18 cellular contexts compared by ENCODE assay signal in the genomic region with DNA sequence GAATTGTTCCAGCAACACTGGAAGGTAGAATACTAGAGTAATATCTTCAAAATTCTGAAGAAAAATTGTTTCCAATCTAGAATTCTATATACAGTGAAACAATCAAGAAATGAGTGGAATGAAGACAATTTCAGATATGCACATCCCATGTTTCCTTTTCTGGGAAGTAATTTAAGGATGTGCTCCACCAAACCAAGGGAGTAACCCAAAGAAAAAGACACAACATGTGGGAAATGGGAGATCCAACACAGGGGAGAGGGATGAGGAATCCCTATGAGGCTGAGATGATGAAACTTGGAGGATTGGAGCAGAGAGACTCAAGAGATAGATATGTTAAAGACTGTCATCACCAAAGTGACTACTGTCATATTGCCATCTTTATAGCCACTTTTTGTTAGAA. TPM values are rescaled to one million over a fixed set of nuclear protein-coding genes. Genes with fewer than 3 reads are reported as not detected.
A peak's percentile ranks its signal among the peaks of the same experiment; 100 is the strongest.
DNase-seq lines count a peak whose midpoint lies in the region; ATAC-seq, FAIRE-seq and TF ChIP-seq lines count a peak whose summit lies in the region.
"Had no signal": no experiment of that assay in that cellular context is flagged by ENCODE, and none has a peak within 500 bp of the region (broad histone marks: within the 10 kb centered on the region; RNA-seq: fewer than 3 reads in every experiment).

No MANE protein-coding gene starts in this region.

- H2AFZ ChIP-seq in K562 (ENCODE audit: low read depth, low read length) (peak overlapping the region; percentile 78; the same call in 1 of the 2 replicates), hepatocyte (no peak overlapping the region)

- no peak for TF ChIP-seq EP300 in K562 (IDR thresholded peaks at IDR 0.05; ENCODE audit: low read length)

- CTCF ChIA-PET in K562 (lab: Yijun Ruan, JAX; ENCODE audit: low intra/inter-chr PET ratio) = no interaction called here

- H3K4me1 ChIP-seq in K562 (replicated peaks in 1 of 2; ENCODE audit: control insufficient read depth in 2 of 2, insufficient read depth in 2 of 2, low read length in 2 of 2) = peaks cover 15 to 28% of the 10 kb centered on the region in 2 experiments
- H3K4me1 ChIP-seq in hepatocyte (ENCODE audit: insufficient read depth) = peaks cover 9% of the 10 kb centered on the region

- intact Hi-C loops in K562 (cut with micrococcal nuclease) = no loop called here

- H4K20me1 ChIP-seq in K562 (replicated peaks; ENCODE audit: control insufficient read depth, insufficient read depth, low read length) (no peaks in the 10 kb centered on the region), hepatocyte (ENCODE audit: insufficient read depth, poor library complexity, severe bottlenecking) (no peaks in the 10 kb centered on the region)
- H4K20me1 ChIP-seq: BLaER1 treated with 17β-estradiol and CSF1 and Interleukin-3, amounts not matched to agents 10 nM and 100 nM had no signal

- H3K27me3 Mint-ChIP-seq in activated naive CD4-positive, alpha-beta T cell treated with anti-CD3 and anti-CD28 coated beads, Interleukin-2, amount 50 U/mL, for 24 hours = peaks cover 2% of the 10 kb centered on the region

- H3K27ac Mint-ChIP-seq in activated naive CD4-positive, alpha-beta T cell treated with anti-CD3 and anti-CD28 coated beads, Interleukin-2, amount 50 U/mL, for 24 hours = peak overlapping the region; percentile 31
- H3K27ac Mint-ChIP-seq: B cell; CD8-positive, alpha-beta T cell had no signal

- H3K4me3 ChIP-seq in K562 = no peak overlapping the region
- no peak overlapping the region for H3K4me3 ChIP-seq in hepatocyte
- H3K4me3 ChIP-seq: BLaER1 treated with 17β-estradiol and CSF1 and Interleukin-3, amounts not matched to agents 10 nM and 100 nM; HAP-1 had no signal

- H3K4me1 Mint-ChIP-seq in activated naive CD4-positive, alpha-beta T cell treated with anti-CD3 and anti-CD28 coated beads, Interleukin-2, amount 50 U/mL, for 24 hours = no peaks in the 10 kb centered on the region
- H3K4me1 Mint-ChIP-seq: B cell had no signal

- POLR2A ChIA-PET in K562 (lab: Yijun Ruan, JAX) = interaction anchor here (1.3 kb wide), 1 partner anchor 9 kb away, joined by 5 read pairs; no protein-coding TSS in a partner anchor

- TF ChIP-seq POLR2A in K562 (conservative IDR thresholded peaks at IDR 0.05) = no peak

- H3K4me3 Mint-ChIP-seq in activated naive CD4-positive, alpha-beta T cell treated with anti-CD3 and anti-CD28 coated beads, Interleukin-2, amount 50 U/mL, for 24 hours = no peak overlapping the region
- H3K4me3 Mint-ChIP-seq: B cell; CD8-positive, alpha-beta T cell had no signal

- no peaks in the 10 kb centered on the region for H3K79me2 ChIP-seq in K562 (ENCODE audit: control insufficient read depth, insufficient read depth, low read length)
- no peaks in the 10 kb centered on the region for H3K79me2 ChIP-seq in hepatocyte

- no peak for FAIRE-seq in K562 (lab: Jason Lieb, UNC)
- FAIRE-seq: H1 had no signal

- H3K27ac ChIP-seq in K562 (ENCODE audit: extremely low read depth, low read depth, low read length) (peak overlapping the region; percentile 49; the same call in 2 of the 3 replicates), hepatocyte (peak overlapping the region; percentile 68), temporal lobe (ENCODE audit: low read depth, low read length) (peak overlapping the region; percentile 61)
- H3K27ac ChIP-seq: 22Rv1; BLaER1 treated with 17β-estradiol and CSF1 and Interleukin-3, amounts not matched to agents 10 nM and 100 nM had no signal

- H3K9ac ChIP-seq in K562 (ENCODE audit: insufficient read depth in 1 of 2, low read depth in 2 of 2, low read length in 2 of 2) = no peak overlapping the region; a peak in 1 of 4 replicates

- DNase-seq in activated naive CD4-positive, alpha-beta T cell treated with anti-CD3 and anti-CD28 coated beads, Interleukin-2, amount 50 U/mL, for 16 hours = no peak
- no peak for DNase-seq in K562 (ENCODE audit: extremely low read depth in 1 of 4, low spot score in 3 of 4)
- DNase-seq in hepatocyte (ENCODE audit: low spot score) = no peak
- no peak for DNase-seq in NCI-H446 (lab: John Stamatoyannopoulos, UW)
- no peak for DNase-seq in NCI-H2171 (lab: John Stamatoyannopoulos, UW)
- no peak for DNase-seq in stimulated activated naive CD4-positive, alpha-beta T cell treated with Interleukin-2 at 50 U/mL for 16 hours (lab: John Stamatoyannopoulos, UW)
- DNase-seq: Calu3; CD8-positive, alpha-beta T cell; DMS79 treated with DMSO at 0.1 percent for 48 hours; GF-D8; HFFc6 had no signal

- H3K27me3 ChIP-seq in K562 (ENCODE audit: control insufficient read depth in 2 of 2, insufficient read depth in 2 of 2, low read length in 2 of 2) (no peaks in the 10 kb centered on the region), hepatocyte (no peaks in the 10 kb centered on the region)
- H3K27me3 ChIP-seq: BLaER1 treated with 17β-estradiol and CSF1 and Interleukin-3, amounts not matched to agents 10 nM and 100 nM had no signal

- H3K9me3 ChIP-seq in K562 (replicated peaks; ENCODE audit: control insufficient read depth, insufficient read depth, low read depth, low read length) (no peaks in the 10 kb centered on the region; the same call in 1 of the 2 replicates), hepatocyte (ENCODE audit: low read depth) (no peaks in the 10 kb centered on the region)

- no peak for TF ChIP-seq RAD21 in K562 (CRISPR knock-in tag; conservative IDR thresholded peaks at IDR 0.05 in 1 of 2, IDR thresholded peaks at IDR 0.05 in 1 of 2)

- no peak overlapping the region for H3K4me2 ChIP-seq in K562 (ENCODE audit: insufficient read depth, low read length)
- H3K4me2 ChIP-seq in hepatocyte = no peak overlapping the region

- H3K9me3 Mint-ChIP-seq in activated naive CD4-positive, alpha-beta T cell treated with anti-CD3 and anti-CD28 coated beads, Interleukin-2, amount 50 U/mL, for 24 hours = no peaks in the 10 kb centered on the region
- H3K9me3 Mint-ChIP-seq: CD8-positive, alpha-beta T cell had no signal

- ATAC-seq in K562 = no peak; the same call in 2 of the 3 replicates
- ATAC-seq: CD8-positive, alpha-beta T cell had no signal

- no TSS peak for BruUV-seq in K562 (replicated peaks; lab: Mats Ljungman, UMichigan)

- no peaks in the 10 kb centered on the region for H3K9me2 ChIP-seq in hepatocyte (replicated peaks; ENCODE audit: insufficient read depth)

- in situ Hi-C loops in K562 (cut with MboI) = no loop called here

- no peak for TF ChIP-seq CTCF in K562 (IDR thresholded peaks at IDR 0.05 in 2 of 3, conservative IDR thresholded peaks at IDR 0.05 in 1 of 3; ENCODE audit: insufficient read depth in 2 of 3, low read depth in 1 of 3, low read length in 3 of 3)
- no peak for TF ChIP-seq CTCF in hepatocyte (IDR thresholded peaks at IDR 0.05; ENCODE audit: poor library complexity)

- no peaks in the 10 kb centered on the region for H3K9me1 ChIP-seq in K562 (ENCODE audit: control insufficient read depth, insufficient read depth, low read length)

- H3K36me3 ChIP-seq in K562 (ENCODE audit: control insufficient read depth, insufficient read depth, low read length) (no peaks in the 10 kb centered on the region), hepatocyte (replicated peaks; ENCODE audit: insufficient read depth, low read depth) (no peaks in the 10 kb centered on the region)
- H3K36me3 ChIP-seq: BLaER1 treated with 17β-estradiol and CSF1 and Interleukin-3, amounts not matched to agents 10 nM and 100 nM; HAP-1 had no signal

- no peaks in the 10 kb centered on the region for H3K36me3 Mint-ChIP-seq in activated naive CD4-positive, alpha-beta T cell treated with anti-CD3 and anti-CD28 coated beads, Interleukin-2, amount 50 U/mL, for 24 hours
- H3K36me3 Mint-ChIP-seq: CD8-positive, alpha-beta T cell had no signal

TF ChIP-seq in K562, 482 proteins besides CTCF, POLR2A, EP300 and RAD21 (continues in another document):
- TF ChIP-seq, protein P1, sequence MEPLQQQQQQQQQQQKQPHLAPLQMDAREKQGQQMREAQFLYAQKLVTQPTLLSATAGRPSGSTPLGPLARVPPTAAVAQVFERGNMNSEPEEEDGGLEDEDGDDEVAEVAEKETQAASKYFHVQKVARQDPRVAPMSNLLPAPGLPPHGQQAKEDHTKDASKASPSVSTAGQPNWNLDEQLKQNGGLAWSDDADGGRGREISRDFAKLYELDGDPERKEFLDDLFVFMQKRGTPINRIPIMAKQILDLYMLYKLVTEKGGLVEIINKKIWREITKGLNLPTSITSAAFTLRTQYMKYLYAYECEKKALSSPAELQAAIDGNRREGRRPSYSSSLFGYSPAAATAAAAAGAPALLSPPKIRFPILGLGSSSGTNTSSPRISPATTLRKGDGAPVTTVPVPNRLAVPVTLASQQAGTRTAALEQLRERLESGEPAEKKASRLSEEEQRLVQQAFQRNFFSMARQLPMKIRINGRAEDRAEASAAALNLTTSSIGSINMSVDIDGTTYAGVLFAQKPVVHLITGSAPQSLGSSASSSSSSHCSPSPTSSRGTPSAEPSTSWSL (CRISPR knock-in tag; IDR thresholded peaks at IDR 0.05; ENCODE audit: borderline replicate concordance) = no peak
- TF ChIP-seq NR1H2 (CRISPR knock-in tag; IDR thresholded peaks at IDR 0.05) (no peak), HNRNPUL1 (IDR thresholded peaks at IDR 0.05; ENCODE audit: low read length) (no peak), JUND (IDR thresholded peaks at IDR 0.05; ENCODE audit: borderline replicate concordance, low read depth, low read length) (no peak), JUND (tag; IDR thresholded peaks at IDR 0.05; ENCODE audit: borderline replicate concordance, low read depth, low read length) (no peak), CEBPB (tag; IDR thresholded peaks at IDR 0.05) (no peak), ZNF57 (CRISPR knock-in tag; IDR thresholded peaks at IDR 0.05) (no peak), ZNF785 (CRISPR knock-in tag; IDR thresholded peaks at IDR 0.05) (no peak)

RNA-seq across cellular contexts. Expression of a gene that starts 9.8 kb away (rescaled TPM):
- total RNA-seq in K562 (2011; cell fraction: chromatin; rRNA removed; ENCODE audit: low replicate concordance) = 44.6 and 48.3 TPM in 2 replicates
- total RNA-seq in K562 (2011; cell fraction: nucleolus; rRNA removed) = 26.7 and 28.9 TPM in 2 replicates
- total RNA-seq in K562 (2011; cell fraction: nucleoplasm; rRNA removed) = 56.0 and 88.0 TPM in 2 replicates
- total RNA-seq in K562 (2014; rRNA removed) = 15.7 and 17.3 TPM in 2 replicates
- total RNA-seq in K562 (2014; rRNA removed; fragmentation: Illumina TruSeq; extraction: Trizol) = 18.8 and 20.3 TPM in 2 replicates
- 14.1 and 14.7 TPM in 2 replicates for total RNA-seq in K562 (2015; rRNA removed; fragmentation: Illumina TruSeq; extraction: Trizol)
- 42.6 and 51.9 TPM in 2 replicates for total RNA-seq in K562 (2021)
- polyA plus RNA-seq in K562 (2011; rRNA removed) = 23.1 and 43.4 TPM in 2 replicates
- polyA plus RNA-seq in K562 (2011; cell fraction: cytosol; rRNA removed) = 24.8 and 52.3 TPM in 2 replicates
- polyA plus RNA-seq in K562 (2011; cell fraction: nucleus; rRNA removed) = 39.0 and 49.3 TPM in 2 replicates
- 22.7 and 30.7 TPM in 2 replicates for polyA plus RNA-seq in K562 (2012)
- polyA plus RNA-seq in K562 (2014; fragmentation: Illumina TruSeq; extraction: Trizol) = 33.9 and 35.5 TPM in 2 replicates
- 10 to 100 TPM; 10.1 to 21.8 TPM for polyA plus RNA-seq in K562 (2014; fragmentation: Nextera tagmentation; extraction: Ambion mirVana)
- 21.0 and 22.4 TPM in 2 replicates for polyA plus RNA-seq in K562 (2014; rRNA removed)
- 19.7 and 35.1 TPM in 2 replicates for polyA minus RNA-seq in K562 (2011; rRNA and poly(A)+ RNA removed)
- 25.3 and 46.8 TPM in 2 replicates for polyA minus RNA-seq in K562 (2011; cell fraction: cytosol; rRNA and poly(A)+ RNA removed)
- 10.1 and 22.5 TPM in 2 replicates for polyA minus RNA-seq in K562 (2011; cell fraction: nucleus; rRNA and poly(A)+ RNA removed)
- total RNA-seq in hepatocyte = 16.2 and 16.4 TPM in 2 replicates
- 23.2 and 24.4 TPM in 2 replicates for polyA plus RNA-seq in hepatocyte
- 22.9 TPM for total RNA-seq in temporal lobe
